Comparison of ENCODE assay signal across 8 cellular contexts in genomic region chr5:108642170-108642906, GRCh38.
DNase-seq lines count a peak whose midpoint lies in the region; ATAC-seq and TF ChIP-seq lines count a peak whose summit lies in the region.

No MANE protein-coding gene starts in this region.

- H3K4me3 ChIP-seq in CD8-positive, alpha-beta T cell (ENCODE audit: low read depth, low read length), result no peak overlapping the region
- no peak overlapping the region for H3K4me3 ChIP-seq in lung

- peak; percentile 78 for TF ChIP-seq CTCF in CD8-positive, alpha-beta T cell (IDR thresholded peaks at IDR 0.05)
- TF ChIP-seq CTCF in lung (IDR thresholded peaks at IDR 0.05; ENCODE audit: control extremely low read depth, extremely low read depth), result peak; percentile 56

- no peak overlapping the region for H3K27ac Mint-ChIP-seq in CD8-positive, alpha-beta T cell
- no peak overlapping the region for H3K27ac Mint-ChIP-seq in activated CD4-positive, alpha-beta T cell treated with anti-CD3 and anti-CD28 coated beads for 36 hours

- intact Hi-C loops in CD8-positive, alpha-beta T cell (cut with DNase I, micrococcal nuclease), result loop anchor here (1.0 to 2.0 kb wide), 3 partner anchors 796 to 1984 kb away; no protein-coding TSS in a partner anchor
- intact Hi-C loops in activated CD4-positive, alpha-beta T cell treated with anti-CD3 and anti-CD28 coated beads for 36 hours (cut with DNase I, micrococcal nuclease), result loop anchor here (1.0 to 10.0 kb wide), 5 partner anchors 796 to 1985 kb away; partner anchors contain the start of gene MAN2A1 (in 1 of the 2)

- no peak overlapping the region for H3K27ac ChIP-seq in CD8-positive, alpha-beta T cell (ENCODE audit: low read depth, low read length)
- H3K27ac ChIP-seq in lung (ENCODE audit: low read depth in 1 of 2, low read length in 1 of 2), result no peak overlapping the region

- H3K9me3 ChIP-seq in CD8-positive, alpha-beta T cell (ENCODE audit: low read length), result no peaks in the 10 kb centered on the region
- peaks cover 0 to 1% of the 10 kb centered on the region in 2 donors for H3K9me3 ChIP-seq in lung (ENCODE audit: control insufficient read depth in 2 of 2, insufficient read depth in 1 of 2, low read length in 1 of 2)

- no peaks in the 10 kb centered on the region for H3K4me1 ChIP-seq in CD8-positive, alpha-beta T cell (ENCODE audit: insufficient read depth, low read length)
- peaks cover 0 to 3% of the 10 kb centered on the region in 2 donors for H3K4me1 ChIP-seq in lung (ENCODE audit: control insufficient read depth in 2 of 2, insufficient read depth in 2 of 2, low read length in 2 of 2)

- peaks cover 7% of the 10 kb centered on the region for H3K9me3 Mint-ChIP-seq in CD8-positive, alpha-beta T cell
- peaks cover 3% of the 10 kb centered on the region for H3K9me3 Mint-ChIP-seq in activated CD4-positive, alpha-beta T cell treated with anti-CD3 and anti-CD28 coated beads for 36 hours (ENCODE audit: low read depth)

- 3 to 4% methylated on average over 4 of the region's 4 CpGs for WGBS in lung, 2 donors

- H3K27me3 Mint-ChIP-seq in CD8-positive, alpha-beta T cell (ENCODE audit: low read depth), result peaks cover 9% of the 10 kb centered on the region
- peaks cover 3% of the 10 kb centered on the region for H3K27me3 Mint-ChIP-seq in activated CD4-positive, alpha-beta T cell treated with anti-CD3 and anti-CD28 coated beads for 36 hours

- POLR2A ChIA-PET in CD8-positive, alpha-beta T cell (lab: Charles Lee), result no interaction called here
- POLR2A ChIA-PET in activated CD4-positive, alpha-beta T cell treated with anti-CD3 and anti-CD28 coated beads for 36 hours (lab: Charles Lee), result no interaction called here

- DNase-seq in CD8-positive, alpha-beta T cell, result peak; percentile 12 to 62 (median 44)
- DNase-seq in NCI-H510A (lab: John Stamatoyannopoulos, UW), result peak; percentile 1
- peak; percentile 71 for DNase-seq in activated CD4-positive, alpha-beta T cell treated with anti-CD3 and anti-CD28 coated beads for 36 hours
- DNase-seq in dedifferentiated amniotic fluid mesenchymal stem cell (ENCODE audit: extremely low spot score), result peak; percentile 56
- DNase-seq in lung (ENCODE audit: low spot score), result peak; percentile 51
- peak; percentile 8 for DNase-seq in stimulated activated CD8-positive, alpha-beta memory T cell treated with anti-CD3 and anti-CD28 coated beads, Interleukin-12 subunit alpha, Interleukin-12 subunit beta, amount 100 ng/mL, for 24 hours (ENCODE audit: extremely low read depth)

- H3K36me3 ChIP-seq in CD8-positive, alpha-beta T cell (ENCODE audit: insufficient read depth, low read length), result no peaks in the 10 kb centered on the region
- H3K36me3 ChIP-seq in lung (ENCODE audit: control insufficient read depth in 2 of 2, insufficient read depth in 2 of 2, low read length in 2 of 2), result no peaks in the 10 kb centered on the region

- CTCF ChIA-PET in CD8-positive, alpha-beta T cell (lab: Charles Lee), result interaction anchor here (0.8 to 1.3 kb wide), 7 partner anchors 9 to 1977 kb away, joined by 3 to 6 read pairs (median 5); no protein-coding TSS in a partner anchor
- CTCF ChIA-PET in activated CD4-positive, alpha-beta T cell treated with anti-CD3 and anti-CD28 coated beads for 36 hours (lab: Charles Lee), result interaction anchor here (0.6 to 1.3 kb wide), 10 partner anchors 8 to 1046 kb away, joined by 3 to 4 read pairs (median 3); no protein-coding TSS in a partner anchor

- peaks cover 4% of the 10 kb centered on the region for H3K4me1 Mint-ChIP-seq in CD8-positive, alpha-beta T cell (ENCODE audit: low read depth)
- peaks cover 3% of the 10 kb centered on the region for H3K4me1 Mint-ChIP-seq in activated CD4-positive, alpha-beta T cell treated with anti-CD3 and anti-CD28 coated beads for 36 hours

- peak; percentile 71 for ATAC-seq in CD8-positive, alpha-beta T cell
- ATAC-seq in GM19324 (IDR thresholded peaks at IDR 0.05; ENCODE audit: low FRiP score, unreplicated experiment) (peak; percentile 90), HG03342 (IDR thresholded peaks at IDR 0.05; ENCODE audit: unreplicated experiment) (peak; percentile 99), lung (ENCODE audit: insufficient read depth, low FRiP score) (peak; percentile 89)
- ATAC-seq in activated CD4-positive, alpha-beta T cell treated with anti-CD3 and anti-CD28 coated beads for 36 hours, result peak; percentile 98

- H3K36me3 Mint-ChIP-seq in CD8-positive, alpha-beta T cell, result no peaks in the 10 kb centered on the region
- no peaks in the 10 kb centered on the region for H3K36me3 Mint-ChIP-seq in activated CD4-positive, alpha-beta T cell treated with anti-CD3 and anti-CD28 coated beads for 36 hours (ENCODE audit: low read depth)

- no peak overlapping the region for H3K4me3 Mint-ChIP-seq in CD8-positive, alpha-beta T cell
- no peak overlapping the region for H3K4me3 Mint-ChIP-seq in activated CD4-positive, alpha-beta T cell treated with anti-CD3 and anti-CD28 coated beads for 36 hours

- no peaks in the 10 kb centered on the region for H3K27me3 ChIP-seq in CD8-positive, alpha-beta T cell (ENCODE audit: insufficient read depth, low read length)
- no peaks in the 10 kb centered on the region for H3K27me3 ChIP-seq in lung (ENCODE audit: control insufficient read depth, insufficient read depth)

Comparison
In these comparisons a context has a peak if more than half of its experiments do, and no peak if none do; other contexts are left out.
1. DNase-seq: peak in every context shown above with its lines; median percentile 71 in activated CD4-positive, alpha-beta T cell treated with anti-CD3 and anti-CD28 coated beads for 36 hours; 56 in dedifferentiated amniotic fluid mesenchymal stem cell; 51 in lung; 44 in CD8-positive, alpha-beta T cell; 8 in stimulated activated CD8-positive, alpha-beta memory T cell treated with anti-CD3 and anti-CD28 coated beads, Interleukin-12 subunit alpha, Interleukin-12 subunit beta, amount 100 ng/mL, for 24 hours; 1 in NCI-H510A.